1 cellular context compared by ENCODE assay signal in genomic region chr1:248366609-248367008, GRCh38.
TF ChIP-seq lines count a peak whose summit lies in the region.

No MANE protein-coding gene starts in this region.

TF ChIP-seq in GM12878, 131 proteins besides CTCF, POLR2A, EP300 and RAD21:
- TF ChIP-seq E4F1 (IDR thresholded peaks at IDR 0.05; ENCODE audit: borderline replicate concordance, partially characterized antibody): no peak
- TF ChIP-seq RFX5 (IDR thresholded peaks at IDR 0.05; ENCODE audit: low read depth, low read length): no peak
- TF ChIP-seq CHD2 (IDR thresholded peaks at IDR 0.05; ENCODE audit: borderline replicate concordance, low read depth, low read length): no peak
- no peak for TF ChIP-seq IRF5 (IDR thresholded peaks at IDR 0.05; ENCODE audit: borderline replicate concordance)
- no peak for TF ChIP-seq RCOR1 (conservative IDR thresholded peaks at IDR 0.05; ENCODE audit: low read depth, low read length)
- no peak for TF ChIP-seq MTA3 (IDR thresholded peaks at IDR 0.05; ENCODE audit: borderline replicate concordance, low read length)
- no peak for TF ChIP-seq CREB1 (IDR thresholded peaks at IDR 0.05; ENCODE audit: low read depth)
- TF ChIP-seq KAT2A (conservative IDR thresholded peaks at IDR 0.05; ENCODE audit: control insufficient read depth, low read depth, low read length): no peak
- TF ChIP-seq ZNF384 (IDR thresholded peaks at IDR 0.05; ENCODE audit: borderline replicate concordance, low read depth, low read length): no peak
- TF ChIP-seq SRF (IDR thresholded peaks at IDR 0.05; ENCODE audit: low read depth in 2 of 2, low read length in 2 of 2): no peak
- TF ChIP-seq RUNX3 (IDR thresholded peaks at IDR 0.05; ENCODE audit: low read length): no peak
- TF ChIP-seq NR2C2 (IDR thresholded peaks at IDR 0.05; ENCODE audit: borderline replicate concordance, control insufficient read depth, insufficient read length, low read depth): no peak
TF ChIP-seq in GM12878: peak in this region for 0.
